Comparison of ENCODE assay signal across 15 cellular contexts in genomic region chr6:21741221-21742109, GRCh38.
DNase-seq lines count a peak whose midpoint lies in the region; ATAC-seq and TF ChIP-seq lines count a peak whose summit lies in the region.
"Had no signal": no experiment of that assay in that cellular context is flagged by ENCODE, and none has a peak within 500 bp of the region (broad histone marks: within the 10 kb centered on the region; RNA-seq: fewer than 3 reads in every experiment).

No MANE protein-coding gene starts in this region.

- H3K79me1 ChIP-seq in mesendoderm (ENCODE audit: low read length), result peaks cover 12% of the 10 kb centered on the region

- peak overlapping the region; percentile 0 for H3K4me3 ChIP-seq in A673 (ENCODE audit: low read depth, low read length, poor library complexity, severe bottlenecking)
- peak overlapping the region; percentile 42 for H3K4me3 ChIP-seq in HUES64 (ENCODE audit: low read length)
- H3K4me3 ChIP-seq in body of pancreas, result no peak overlapping the region
- no peak overlapping the region for H3K4me3 ChIP-seq in mesendoderm (ENCODE audit: low read length)
- H3K4me3 ChIP-seq in lower leg skin (ENCODE audit: low read depth, poor library complexity, severe bottlenecking), result no peak overlapping the region
- H3K4me3 ChIP-seq: coronary artery, right lobe of liver, tibial nerve had no signal

- intact Hi-C loops in A673 (cut with micrococcal nuclease; ENCODE audit: unreplicated experiment) (loop anchor here (2.0 to 10.0 kb wide), 4 partner anchors 29 to 193 kb away; no protein-coding TSS in a partner anchor), body of pancreas (cut with DNase I) (no loop called here), lower leg skin (cut with DNase I; ENCODE audit: low total_unique reads) (no loop called here)

- ATAC-seq in body of pancreas, result no peak
- ATAC-seq: heart left ventricle, right lobe of liver had no signal

- TF ChIP-seq CTCF in A673 (conservative IDR thresholded peaks at IDR 0.05; ENCODE audit: low read depth, low read length) (no peak), body of pancreas (IDR thresholded peaks at IDR 0.05) (no peak), lower leg skin (IDR thresholded peaks at IDR 0.05) (no peak)

- no peaks in the 10 kb centered on the region for H3K36me3 ChIP-seq in A673 (ENCODE audit: insufficient read depth, low read length, poor library complexity, severe bottlenecking)
- no peaks in the 10 kb centered on the region for H3K36me3 ChIP-seq in HUES64 (ENCODE audit: insufficient read depth, low read length)
- H3K36me3 ChIP-seq in body of pancreas (replicated peaks in 1 of 2; ENCODE audit: insufficient read depth in 1 of 2, low read depth in 2 of 2), result no peaks in the 10 kb centered on the region
- H3K36me3 ChIP-seq in mesendoderm (ENCODE audit: control insufficient read depth, insufficient read depth, low read length), result no peaks in the 10 kb centered on the region
- H3K36me3 ChIP-seq: heart left ventricle, right lobe of liver, tibial nerve had no signal

- no peak overlapping the region for H2AK5ac ChIP-seq in mesendoderm (ENCODE audit: low read length)

- H3K56ac ChIP-seq in mesendoderm (ENCODE audit: low read length), result peak overlapping the region; percentile 25

- H3K4ac ChIP-seq in mesendoderm (ENCODE audit: low read depth, low read length), result no peak overlapping the region

- TF ChIP-seq POLR2A in body of pancreas (IDR thresholded peaks at IDR 0.05) (no peak), lower leg skin (IDR thresholded peaks at IDR 0.05) (no peak)

- H3K27me3 ChIP-seq in A673 (replicated peaks; ENCODE audit: insufficient read depth, low read depth, low read length, poor library complexity) (peaks cover 29% of the 10 kb centered on the region), HUES64 (ENCODE audit: insufficient read depth, low read length) (no peaks in the 10 kb centered on the region), body of pancreas (no peaks in the 10 kb centered on the region), mesendoderm (ENCODE audit: insufficient read depth, low read length, poor library complexity) (no peaks in the 10 kb centered on the region)
- H3K27me3 ChIP-seq: heart left ventricle, right lobe of liver, tibial nerve had no signal

- H3K4me1 ChIP-seq in A673 (ENCODE audit: insufficient read depth, low read length, poor library complexity, severe bottlenecking) (peaks cover 32% of the 10 kb centered on the region), HUES64 (ENCODE audit: insufficient read depth, low read length) (peaks cover 68% of the 10 kb centered on the region), body of pancreas (peaks cover 21% of the 10 kb centered on the region), mesendoderm (ENCODE audit: control insufficient read depth, low read depth, low read length) (peaks cover 29% of the 10 kb centered on the region)

- peak overlapping the region; percentile 6 for H3K27ac ChIP-seq in A673 (ENCODE audit: low read depth, low read length, poor library complexity, severe bottlenecking)
- peak overlapping the region; percentile 95 for H3K27ac ChIP-seq in HUES64 (ENCODE audit: low read depth, low read length)
- H3K27ac ChIP-seq in body of pancreas, result peak overlapping the region in 3 of 4 donors; percentile 29 to 59 (median 39)
- H3K27ac ChIP-seq in mesendoderm (ENCODE audit: low read depth, low read length), result no peak overlapping the region
- H3K27ac ChIP-seq: C4-2B, coronary artery, right lobe of liver had no signal

- POLR2A ChIA-PET in A673 (lab: Charles Lee; ENCODE audit: low non-redundant PET), result no interaction called here

- no peak overlapping the region for H3K23ac ChIP-seq in mesendoderm (ENCODE audit: low read length)

- BruUV-seq in A673 (replicated peaks; lab: Mats Ljungman, UMichigan), result no TSS peak

- H2BK15ac ChIP-seq in mesendoderm (replicated peaks; ENCODE audit: low read depth), result no peak overlapping the region

- peak overlapping the region; percentile 45 for H2BK120ac ChIP-seq in mesendoderm (ENCODE audit: low read depth, low read length)

- CTCF ChIA-PET in A673 (lab: Charles Lee), result interaction anchor here (0.6 kb wide), 1 partner anchor 1670 kb away, joined by 3 read pairs; no protein-coding TSS in a partner anchor

- H4K8ac ChIP-seq in mesendoderm (ENCODE audit: low read depth, low read length), result no peak overlapping the region

- no peak overlapping the region for H4K5ac ChIP-seq in mesendoderm (ENCODE audit: low read length)

- no peak overlapping the region for H2BK5ac ChIP-seq in mesendoderm (ENCODE audit: low read length)

- H3K4me2 ChIP-seq in mesendoderm (ENCODE audit: low read length), result no peak overlapping the region

- DNase-seq in A673 (ENCODE audit: low spot score) (peak; percentile 85), body of pancreas (no peak), mesendoderm (peak; percentile 51), lower leg skin (ENCODE audit: low spot score in 2 of 2) (no peak), cerebellum (ENCODE audit: low spot score) (no peak)
- DNase-seq in stimulated activated CD4-positive, alpha-beta T cell treated with anti-CD3 and anti-CD28 coated beads, Interleukin-1b, Interleukin-23, amount 100 ng/mL, for 48 hours, result no peak
- DNase-seq in activated CD8-positive, alpha-beta memory T cell treated with anti-CD3 and anti-CD28 coated beads for 24 hours, result no peak
- DNase-seq: heart left ventricle, NCI-H526, right lobe of liver, T-helper 1 cell had no signal

- peak overlapping the region; percentile 94 for H3K18ac ChIP-seq in mesendoderm (ENCODE audit: low read length)

- 4% methylated on average over 3 of the region's 6 CpGs for WGBS in HUES64
- WGBS in body of pancreas, 2 donors, result 25 to 31% methylated on average over 6 of the region's 6 CpGs
- no CpG with 5 or more reads among the region's 6 CpGs for WGBS in mesendoderm (ENCODE audit: extremely low coverage, insufficient coverage, low lambda C conversion rate)
- 56 to 59% methylated on average over 6 of the region's 6 CpGs for WGBS in lower leg skin, 2 donors

- H3K9me3 ChIP-seq in A673 (ENCODE audit: low read depth, low read length, poor library complexity, severe bottlenecking) (no peaks in the 10 kb centered on the region), HUES64 (ENCODE audit: insufficient read depth, low read depth, low read length) (no peaks in the 10 kb centered on the region), body of pancreas (no peaks in the 10 kb centered on the region)
- H3K9me3 ChIP-seq: heart left ventricle, right lobe of liver, tibial nerve had no signal

- H3K9ac ChIP-seq in HUES64 (ENCODE audit: low read depth, low read length) (peak overlapping the region; percentile 64), mesendoderm (ENCODE audit: low read length) (no peak overlapping the region)

- H3K79me2 ChIP-seq in mesendoderm (ENCODE audit: control insufficient read depth, insufficient read depth, low read length), result peaks cover 60% of the 10 kb centered on the region

Comparison
In these comparisons a context has a peak if more than half of its experiments do, and no peak if none do; other contexts are left out.
1. DNase-seq: peak in A673 (single experiment) and mesendoderm (single experiment); none in body of pancreas (0 of 4), stimulated activated CD4-positive, alpha-beta T cell treated with anti-CD3 and anti-CD28 coated beads, Interleukin-1b, Interleukin-23, amount 100 ng/mL, for 48 hours (single experiment), lower leg skin (0 of 2), activated CD8-positive, alpha-beta memory T cell treated with anti-CD3 and anti-CD28 coated beads for 24 hours (single experiment) and cerebellum (single experiment).
2. H3K4me3 ChIP-seq: peak in A673 (single experiment) and HUES64 (single experiment); none in body of pancreas (0 of 2), mesendoderm (single experiment) and lower leg skin (single experiment).